ENCODE assay signal across 9 cellular contexts in genomic region chr11:47950396-47950795, GRCh38. TPM values are rescaled to one million over a fixed set of nuclear protein-coding genes. Genes with fewer than 3 reads are reported as not detected.
DNase-seq lines count a peak whose midpoint lies in the region; ATAC-seq lines count a peak whose summit lies in the region.
"Had no signal": no experiment of that assay in that cellular context is flagged by ENCODE, and none has a peak within 500 bp of the region (broad histone marks: within the 10 kb centered on the region; RNA-seq: fewer than 3 reads in every experiment).

No MANE protein-coding gene starts in this region.

- H3K27ac Mint-ChIP-seq in T-helper 2 cell treated with Interferon-gamma antibody and Interleukin-4, amounts not matched to agents 5 μg/mL and 100 μg/mL, for 36 hours: peak overlapping the region; percentile 87
- peak overlapping the region; percentile 62 for H3K27ac Mint-ChIP-seq in dendritic cell treated with granulocyte-macrophage colony-stimulating factor and Interleukin-4, amounts not matched to agents 40 ng/mL and 50 ng/mL, for 4 days
- peak overlapping the region; percentile 75 for H3K27ac Mint-ChIP-seq in stimulated activated effector memory CD8-positive, alpha-beta T cell treated with anti-CD3 and anti-CD28 coated beads, Interleukin-12 subunit alpha, Interleukin-12 subunit beta, amount 100 ng/mL, for 72 hours

- intact Hi-C loops in dendritic cell treated with granulocyte-macrophage colony-stimulating factor and Interleukin-4, amounts not matched to agents 40 ng/mL and 50 ng/mL, for 4 days (cut with micrococcal nuclease): no loop called here

- H3K27me3 Mint-ChIP-seq in T-helper 2 cell treated with Interferon-gamma antibody and Interleukin-4, amounts not matched to agents 5 μg/mL and 100 μg/mL, for 36 hours (ENCODE audit: low read depth): no peaks in the 10 kb centered on the region
- no peaks in the 10 kb centered on the region for H3K27me3 Mint-ChIP-seq in dendritic cell treated with granulocyte-macrophage colony-stimulating factor and Interleukin-4, amounts not matched to agents 40 ng/mL and 50 ng/mL, for 4 days

- peak overlapping the region; percentile 63 for H3K4me3 Mint-ChIP-seq in T-helper 2 cell treated with Interferon-gamma antibody and Interleukin-4, amounts not matched to agents 5 μg/mL and 100 μg/mL, for 36 hours
- no peak overlapping the region for H3K4me3 Mint-ChIP-seq in dendritic cell treated with granulocyte-macrophage colony-stimulating factor and Interleukin-4, amounts not matched to agents 40 ng/mL and 50 ng/mL, for 4 days
- no peak overlapping the region for H3K4me3 Mint-ChIP-seq in stimulated activated effector memory CD8-positive, alpha-beta T cell treated with anti-CD3 and anti-CD28 coated beads, Interleukin-12 subunit alpha, Interleukin-12 subunit beta, amount 100 ng/mL, for 72 hours

- no peak overlapping the region for H3K27ac ChIP-seq in substantia nigra (ENCODE audit: low read depth, low read length, poor library complexity, severe bottlenecking)

- no peaks in the 10 kb centered on the region for H3K36me3 Mint-ChIP-seq in T-helper 2 cell treated with Interferon-gamma antibody and Interleukin-4, amounts not matched to agents 5 μg/mL and 100 μg/mL, for 36 hours (ENCODE audit: low read depth)
- no peaks in the 10 kb centered on the region for H3K36me3 Mint-ChIP-seq in dendritic cell treated with granulocyte-macrophage colony-stimulating factor and Interleukin-4, amounts not matched to agents 40 ng/mL and 50 ng/mL, for 4 days (ENCODE audit: low read depth)
- H3K36me3 Mint-ChIP-seq in stimulated activated effector memory CD8-positive, alpha-beta T cell treated with anti-CD3 and anti-CD28 coated beads, Interleukin-12 subunit alpha, Interleukin-12 subunit beta, amount 100 ng/mL, for 72 hours: no peaks in the 10 kb centered on the region

- H3K9me3 Mint-ChIP-seq in T-helper 2 cell treated with Interferon-gamma antibody and Interleukin-4, amounts not matched to agents 5 μg/mL and 100 μg/mL, for 36 hours: no peaks in the 10 kb centered on the region
- no peaks in the 10 kb centered on the region for H3K9me3 Mint-ChIP-seq in dendritic cell treated with granulocyte-macrophage colony-stimulating factor and Interleukin-4, amounts not matched to agents 40 ng/mL and 50 ng/mL, for 4 days
- H3K9me3 Mint-ChIP-seq in stimulated activated effector memory CD8-positive, alpha-beta T cell treated with anti-CD3 and anti-CD28 coated beads, Interleukin-12 subunit alpha, Interleukin-12 subunit beta, amount 100 ng/mL, for 72 hours: no peaks in the 10 kb centered on the region

- ATAC-seq in HG02852 (IDR thresholded peaks at IDR 0.05; ENCODE audit: unreplicated experiment): peak; percentile 51
- ATAC-seq in stimulated activated effector memory CD8-positive, alpha-beta T cell treated with anti-CD3 and anti-CD28 coated beads, Interleukin-12 subunit alpha, Interleukin-12 subunit beta, amount 100 ng/mL, for 72 hours: peak; percentile 80
- no peak for ATAC-seq in HG03565 (IDR thresholded peaks at IDR 0.05; ENCODE audit: unreplicated experiment)
- ATAC-seq in GM21381 (IDR thresholded peaks at IDR 0.05; ENCODE audit: unreplicated experiment): no peak

- H3K4me1 Mint-ChIP-seq in T-helper 2 cell treated with Interferon-gamma antibody and Interleukin-4, amounts not matched to agents 5 μg/mL and 100 μg/mL, for 36 hours (ENCODE audit: low read depth): peaks cover 32% of the 10 kb centered on the region
- peaks cover 58% of the 10 kb centered on the region for H3K4me1 Mint-ChIP-seq in dendritic cell treated with granulocyte-macrophage colony-stimulating factor and Interleukin-4, amounts not matched to agents 40 ng/mL and 50 ng/mL, for 4 days (ENCODE audit: low read depth)
- H3K4me1 Mint-ChIP-seq in stimulated activated effector memory CD8-positive, alpha-beta T cell treated with anti-CD3 and anti-CD28 coated beads, Interleukin-12 subunit alpha, Interleukin-12 subunit beta, amount 100 ng/mL, for 72 hours: peaks cover 30% of the 10 kb centered on the region

- peak; percentile 30 for DNase-seq in T-helper 2 cell treated with Interferon-gamma antibody and Interleukin-4, amounts not matched to agents 5 μg/mL and 100 μg/mL, for 36 hours (ENCODE audit: low spot score)
- DNase-seq in stimulated activated effector memory CD8-positive, alpha-beta T cell treated with anti-CD3 and anti-CD28 coated beads, Interleukin-12 subunit alpha, Interleukin-12 subunit beta, amount 100 ng/mL, for 72 hours (ENCODE audit: low spot score in 2 of 2): peak in 1 of 2 donors; percentile 64
- DNase-seq in substantia nigra (lab: John Stamatoyannopoulos, UW) (no peak), H4 (ENCODE audit: low spot score) (no peak)
- DNase-seq: NCI-H226 had no signal

RNA-seq across cellular contexts. Expression of gene PTPRJ, which starts 30.0 kb away (rescaled TPM):
- total RNA-seq in H4 (2014; rRNA removed; shearing (Covaris generic)): 16.5 and 19.9 TPM in 2 replicates

Comparison
In these comparisons a context has a peak if more than half of its experiments do, and no peak if none do; other contexts are left out.
1. ATAC-seq: peak in HG02852 (single experiment) and stimulated activated effector memory CD8-positive, alpha-beta T cell treated with anti-CD3 and anti-CD28 coated beads, Interleukin-12 subunit alpha, Interleukin-12 subunit beta, amount 100 ng/mL, for 72 hours (single experiment); none in HG03565 (single experiment) and GM21381 (single experiment).
2. Peak in every context shown above with its lines, with median percentiles within 50 percentile points of each other: H3K27ac Mint-ChIP-seq.